21 cellular contexts compared by ENCODE assay signal in the genomic region with DNA sequence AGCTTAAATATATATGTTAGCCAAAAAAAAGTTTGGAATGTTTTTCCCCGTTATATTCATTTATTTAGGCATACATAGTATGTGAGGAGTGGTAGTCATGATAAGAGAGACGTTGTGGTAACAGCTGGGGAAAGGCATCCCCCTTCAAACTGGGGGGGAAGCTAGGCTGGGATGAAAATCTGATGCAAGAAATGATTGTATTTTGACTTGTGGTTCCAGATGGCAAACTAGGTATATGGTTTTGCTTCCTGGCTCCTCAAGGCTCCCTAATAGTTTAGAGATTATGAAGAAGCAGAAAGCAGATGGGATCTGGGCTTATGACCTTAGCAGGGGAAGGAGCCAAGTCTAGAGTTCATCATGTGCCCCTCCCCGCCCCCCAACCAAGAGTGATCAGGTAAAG. TPM values are rescaled to one million over a fixed set of nuclear protein-coding genes. Genes with fewer than 3 reads are reported as not detected.
A peak's percentile ranks its signal among the peaks of the same experiment; 100 is the strongest.
DNase-seq lines count a peak whose midpoint lies in the region; ATAC-seq and TF ChIP-seq lines count a peak whose summit lies in the region.
"Had no signal": no experiment of that assay in that cellular context is flagged by ENCODE, and none has a peak within 500 bp of the region (broad histone marks: within the 10 kb centered on the region; RNA-seq: fewer than 3 reads in every experiment).

No MANE protein-coding gene starts in this region.

- no peaks in the 10 kb centered on the region for H3K27me3 Mint-ChIP-seq in activated T-cell treated with anti-CD3 and anti-CD28 coated beads, Interleukin-2, amount 50 U/mL, for 24 hours
- no peaks in the 10 kb centered on the region for H3K27me3 Mint-ChIP-seq in T-helper 17 cell
- H3K27me3 Mint-ChIP-seq in naive thymus-derived CD8-positive, alpha-beta T cell, result no peaks in the 10 kb centered on the region
- peaks cover 2% of the 10 kb centered on the region for H3K27me3 Mint-ChIP-seq in endothelial cell (ENCODE audit: unreplicated experiment)

- no peaks in the 10 kb centered on the region for H3K9me3 Mint-ChIP-seq in activated T-cell treated with anti-CD3 and anti-CD28 coated beads, Interleukin-2, amount 50 U/mL, for 24 hours
- H3K9me3 Mint-ChIP-seq in naive thymus-derived CD8-positive, alpha-beta T cell, result no peaks in the 10 kb centered on the region
- no peaks in the 10 kb centered on the region for H3K9me3 Mint-ChIP-seq in endothelial cell (ENCODE audit: unreplicated experiment)

- H3K27ac Mint-ChIP-seq in activated T-cell treated with anti-CD3 and anti-CD28 coated beads, Interleukin-2, amount 50 U/mL, for 24 hours, result peak overlapping the region; percentile 58
- H3K27ac Mint-ChIP-seq in T-helper 17 cell (peak overlapping the region; percentile 86), endothelial cell (ENCODE audit: unreplicated experiment) (no peak overlapping the region)
- peak overlapping the region in 9 of 10 donors; percentile 62 to 98 (median 91) for H3K27ac Mint-ChIP-seq in naive thymus-derived CD8-positive, alpha-beta T cell
- H3K27ac Mint-ChIP-seq: activated CD8-positive, alpha-beta memory T cell treated with anti-CD3 and anti-CD28 coated beads, Interleukin-2, amount 10 ng/mL, durations not matched to agents 7 days and 5 days had no signal

- H3K4me3 Mint-ChIP-seq in activated T-cell treated with anti-CD3 and anti-CD28 coated beads, Interleukin-2, amount 50 U/mL, for 24 hours, result no peak overlapping the region
- H3K4me3 Mint-ChIP-seq in T-helper 17 cell, result no peak overlapping the region
- H3K4me3 Mint-ChIP-seq in naive thymus-derived CD8-positive, alpha-beta T cell, result peak overlapping the region in 8 of 10 donors; percentile 8 to 81 (median 51)
- H3K4me3 Mint-ChIP-seq in endothelial cell (ENCODE audit: unreplicated experiment), result no peak overlapping the region
- H3K4me3 Mint-ChIP-seq: activated CD8-positive, alpha-beta memory T cell treated with anti-CD3 and anti-CD28 coated beads, Interleukin-2, amount 10 ng/mL, durations not matched to agents 7 days and 5 days had no signal

- peaks cover 3% of the 10 kb centered on the region for H3K27me3 ChIP-seq in DND-41 (ENCODE audit: insufficient read depth, low read length, poor library complexity)
- H3K27me3 ChIP-seq: BE2C, foreskin keratinocyte, SJCRH30 had no signal

- TF ChIP-seq CTCF in DND-41 (IDR thresholded peaks at IDR 0.05; ENCODE audit: borderline replicate concordance, extremely low read depth, low read length, poor library complexity, severe bottlenecking) (no peak), endothelial cell (IDR thresholded peaks at IDR 0.05; ENCODE audit: unreplicated experiment) (no peak), lower leg skin (IDR thresholded peaks at IDR 0.05) (no peak)

- H2AFZ ChIP-seq in DND-41 (ENCODE audit: low read depth, low read length), result no peak overlapping the region

- 61 to 75% methylated on average over 3 of the region's 3 CpGs for WGBS in lower leg skin, 2 donors

- intact Hi-C loops in lower leg skin (cut with DNase I; ENCODE audit: low total_unique reads), result no loop called here

- no peaks in the 10 kb centered on the region for H3K79me2 ChIP-seq in DND-41 (ENCODE audit: insufficient read depth, low read length)

- H3K9me3 ChIP-seq in DND-41 (ENCODE audit: insufficient read depth, low read length, severe bottlenecking), result no peaks in the 10 kb centered on the region
- H3K9me3 ChIP-seq in T-helper 17 cell (ENCODE audit: control insufficient read depth, low read length, poor library complexity, severe bottlenecking), result no peaks in the 10 kb centered on the region
- H3K9me3 ChIP-seq: A549, BE2C, SJCRH30 had no signal

- peaks cover 20% of the 10 kb centered on the region for H3K4me1 ChIP-seq in DND-41 (ENCODE audit: insufficient read depth, low read length)
- H3K4me1 ChIP-seq: BE2C had no signal

- no peak overlapping the region for H3K4me2 ChIP-seq in DND-41 (ENCODE audit: insufficient read depth, low read length)
- H3K4me2 ChIP-seq: A549 had no signal

- H3K27ac ChIP-seq in DND-41 (ENCODE audit: low read length), result no peak overlapping the region
- H3K27ac ChIP-seq: A549, foreskin keratinocyte, SJCRH30 had no signal

- ATAC-seq in DND-41 (ENCODE audit: insufficient read depth, low read depth), result peak; percentile 65
- ATAC-seq in T-helper 17 cell, result no peak
- ATAC-seq in naive thymus-derived CD8-positive, alpha-beta T cell, result no peak
- ATAC-seq: A549; activated CD8-positive, alpha-beta memory T cell treated with anti-CD3 and anti-CD28 coated beads, Interleukin-2, amount 10 ng/mL, durations not matched to agents 7 days and 5 days; esophagus mucosa; foreskin keratinocyte; left colon had no signal

- no peak for DNase-seq in activated T-cell treated with anti-CD3 and anti-CD28 coated beads, Interleukin-2, amount 50 U/mL, for 24 hours
- DNase-seq in activated T-cell treated with anti-CD3 and anti-CD28 coated beads, Interleukin-2, amount 50 U/mL, for 48 hours, result no peak
- DNase-seq in DND-41, result peak; percentile 57
- no peak for DNase-seq in T-helper 17 cell
- no peak for DNase-seq in naive thymus-derived CD8-positive, alpha-beta T cell
- DNase-seq in endothelial cell (ENCODE audit: low spot score), result no peak
- DNase-seq in lower leg skin (ENCODE audit: low spot score in 2 of 2), result no peak
- DNase-seq in retina, result no peak
- DNase-seq: activated CD4-positive, CD25-positive, alpha-beta regulatory T cell treated with anti-CD3 and anti-CD28 coated beads, Interleukin-2, amount 50 U/mL, for 72 hours; activated CD8-positive, alpha-beta memory T cell treated with anti-CD3 and anti-CD28 coated beads, Interleukin-2, amount 10 ng/mL, durations not matched to agents 7 days and 5 days; BE2C; effector CD8-positive, alpha-beta T cell; foreskin keratinocyte; left colon; mesendoderm; NCI-H1105 treated with DMSO at 0.1 percent for 48 hours; NCI-H2081 treated with DMSO at 0.1 percent for 48 hours; occipital lobe; SJCRH30 had no signal

- POLR2A ChIA-PET in naive thymus-derived CD8-positive, alpha-beta T cell (lab: Charles Lee), result interaction anchor here (0.6 to 11.1 kb wide), 4 partner anchors 12 to 242 kb away, joined by 4 to 304 read pairs (median 48); partner anchors contain the start of gene ITGA6

- H4K20me1 ChIP-seq in DND-41 (ENCODE audit: insufficient read depth, low read length), result no peaks in the 10 kb centered on the region

- H3K36me3 Mint-ChIP-seq in activated T-cell treated with anti-CD3 and anti-CD28 coated beads, Interleukin-2, amount 50 U/mL, for 24 hours (ENCODE audit: low read depth), result peaks cover 1% of the 10 kb centered on the region
- H3K36me3 Mint-ChIP-seq in T-helper 17 cell (ENCODE audit: low read depth) (peaks cover 2% of the 10 kb centered on the region), endothelial cell (ENCODE audit: low read depth, unreplicated experiment) (no peaks in the 10 kb centered on the region)
- peaks cover 0 to 32% (median 0%) of the 10 kb centered on the region in 3 donors for H3K36me3 Mint-ChIP-seq in naive thymus-derived CD8-positive, alpha-beta T cell
- H3K36me3 Mint-ChIP-seq: activated CD8-positive, alpha-beta memory T cell treated with anti-CD3 and anti-CD28 coated beads, Interleukin-2, amount 10 ng/mL, durations not matched to agents 7 days and 5 days had no signal

- H3K4me3 ChIP-seq in DND-41 (ENCODE audit: low read depth in 1 of 2, low read length in 2 of 2) (no peak overlapping the region), lower leg skin (ENCODE audit: low read depth, poor library complexity, severe bottlenecking) (no peak overlapping the region)
- H3K4me3 ChIP-seq: A549, SJCRH30 had no signal

- no peak for TF ChIP-seq POLR2A in lower leg skin (IDR thresholded peaks at IDR 0.05)

- H3K9ac ChIP-seq in DND-41 (ENCODE audit: low read depth, low read length), result no peak overlapping the region

- H3K4me1 Mint-ChIP-seq in activated T-cell treated with anti-CD3 and anti-CD28 coated beads, Interleukin-2, amount 50 U/mL, for 24 hours (ENCODE audit: low read depth), result peaks cover 90% of the 10 kb centered on the region
- H3K4me1 Mint-ChIP-seq in T-helper 17 cell (peaks cover 70% of the 10 kb centered on the region), endothelial cell (ENCODE audit: unreplicated experiment) (peaks cover 24% of the 10 kb centered on the region)
- peaks cover 59 to 96% (median 93%) of the 10 kb centered on the region in 4 donors for H3K4me1 Mint-ChIP-seq in naive thymus-derived CD8-positive, alpha-beta T cell

- H3K36me3 ChIP-seq in DND-41 (ENCODE audit: insufficient read depth, low read length), result no peaks in the 10 kb centered on the region
- H3K36me3 ChIP-seq: BE2C, SJCRH30 had no signal

RNA-seq across cellular contexts. Expression of gene ITGA6, which starts 30.2 kb away (rescaled TPM):
- total RNA-seq in T-helper 17 cell, result 10 to 100 TPM; 61.7 to 79.5 TPM
- total RNA-seq in naive thymus-derived CD8-positive, alpha-beta T cell, result 100 to 1,000 TPM; 119 to 127 TPM
- 10 to 100 TPM; 58.4 to 80.0 (median 64.2) TPM for polyA plus RNA-seq in naive thymus-derived CD8-positive, alpha-beta T cell
- total RNA-seq in endothelial cell (ENCODE audit: unreplicated experiment), result 34.0 TPM
- total RNA-seq in lower leg skin, result 100 to 1,000 TPM in 3 of 4 donors, 10 to 100 TPM in 1; 93.3 to 153 (median 128) TPM

Comparison
In these comparisons a context has a peak if more than half of its experiments do, and no peak if none do; other contexts are left out.
1. H3K4me3 Mint-ChIP-seq: peak in naive thymus-derived CD8-positive, alpha-beta T cell (8 of 10); none in activated T-cell treated with anti-CD3 and anti-CD28 coated beads, Interleukin-2, amount 50 U/mL, for 24 hours (single experiment), T-helper 17 cell (single experiment) and endothelial cell (single experiment).